1 cellular context compared by ENCODE assay signal in the genomic region with DNA sequence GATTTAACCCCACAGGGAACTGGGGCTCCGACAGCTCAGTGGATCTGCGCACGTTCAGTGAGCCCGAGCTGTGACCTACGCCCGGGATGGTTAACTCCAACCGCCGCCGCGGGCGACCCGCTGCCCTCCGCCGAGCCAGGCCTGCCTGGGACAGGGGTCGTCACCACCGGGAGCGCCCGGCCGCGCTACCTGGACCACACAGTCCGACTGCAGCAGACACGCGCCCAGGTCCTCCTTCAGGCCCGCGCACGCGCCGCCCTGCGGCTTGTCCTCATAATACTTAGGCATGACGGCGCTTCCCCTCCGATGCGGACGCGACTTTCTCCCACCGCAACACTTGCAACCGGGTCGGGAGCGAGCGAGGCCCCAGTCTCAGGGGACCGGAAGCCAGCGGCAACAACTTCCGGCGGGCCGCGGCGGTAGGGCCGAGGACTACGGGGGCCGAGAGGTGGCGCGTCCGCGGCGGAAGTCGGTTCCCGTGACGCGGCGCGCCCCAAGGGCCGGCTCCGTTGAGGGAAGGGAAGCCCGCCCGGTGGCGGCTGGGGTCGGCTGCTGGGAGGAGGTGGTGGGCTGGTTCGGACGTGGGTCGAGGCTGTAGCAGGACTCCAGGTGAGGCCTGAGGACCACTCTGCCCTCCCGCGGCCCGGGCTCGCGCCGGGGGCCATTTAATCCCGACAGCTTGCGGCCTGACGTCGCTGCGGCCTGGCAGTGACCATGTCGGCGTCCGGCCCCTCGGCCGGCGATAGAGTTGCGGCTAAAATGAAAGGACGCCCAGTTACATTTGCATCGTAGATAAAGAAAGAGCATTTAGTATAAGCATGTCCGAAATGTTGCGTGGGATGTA.
TF ChIP-seq lines count a peak whose summit lies in the region.

A gene with protein sequence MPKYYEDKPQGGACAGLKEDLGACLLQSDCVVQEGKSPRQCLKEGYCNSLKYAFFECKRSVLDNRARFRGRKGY (minus strand): TSS at position 395 of the 844 bp plus-strand sequence. CDS start 107 bp downstream, at position 288.
A gene with protein sequence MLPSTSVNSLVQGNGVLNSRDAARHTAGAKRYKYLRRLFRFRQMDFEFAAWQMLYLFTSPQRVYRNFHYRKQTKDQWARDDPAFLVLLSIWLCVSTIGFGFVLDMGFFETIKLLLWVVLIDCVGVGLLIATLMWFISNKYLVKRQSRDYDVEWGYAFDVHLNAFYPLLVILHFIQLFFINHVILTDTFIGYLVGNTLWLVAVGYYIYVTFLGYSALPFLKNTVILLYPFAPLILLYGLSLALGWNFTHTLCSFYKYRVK (plus strand): TSS at position 472 of the 844 bp plus-strand sequence. CDS start 1,171 bp downstream, outside the sequence.

TF ChIP-seq in HEK293, 187 proteins besides CTCF, POLR2A, EP300 and RAD21 (continued from another document and continues in another):
- TF ChIP-seq, protein P1, sequence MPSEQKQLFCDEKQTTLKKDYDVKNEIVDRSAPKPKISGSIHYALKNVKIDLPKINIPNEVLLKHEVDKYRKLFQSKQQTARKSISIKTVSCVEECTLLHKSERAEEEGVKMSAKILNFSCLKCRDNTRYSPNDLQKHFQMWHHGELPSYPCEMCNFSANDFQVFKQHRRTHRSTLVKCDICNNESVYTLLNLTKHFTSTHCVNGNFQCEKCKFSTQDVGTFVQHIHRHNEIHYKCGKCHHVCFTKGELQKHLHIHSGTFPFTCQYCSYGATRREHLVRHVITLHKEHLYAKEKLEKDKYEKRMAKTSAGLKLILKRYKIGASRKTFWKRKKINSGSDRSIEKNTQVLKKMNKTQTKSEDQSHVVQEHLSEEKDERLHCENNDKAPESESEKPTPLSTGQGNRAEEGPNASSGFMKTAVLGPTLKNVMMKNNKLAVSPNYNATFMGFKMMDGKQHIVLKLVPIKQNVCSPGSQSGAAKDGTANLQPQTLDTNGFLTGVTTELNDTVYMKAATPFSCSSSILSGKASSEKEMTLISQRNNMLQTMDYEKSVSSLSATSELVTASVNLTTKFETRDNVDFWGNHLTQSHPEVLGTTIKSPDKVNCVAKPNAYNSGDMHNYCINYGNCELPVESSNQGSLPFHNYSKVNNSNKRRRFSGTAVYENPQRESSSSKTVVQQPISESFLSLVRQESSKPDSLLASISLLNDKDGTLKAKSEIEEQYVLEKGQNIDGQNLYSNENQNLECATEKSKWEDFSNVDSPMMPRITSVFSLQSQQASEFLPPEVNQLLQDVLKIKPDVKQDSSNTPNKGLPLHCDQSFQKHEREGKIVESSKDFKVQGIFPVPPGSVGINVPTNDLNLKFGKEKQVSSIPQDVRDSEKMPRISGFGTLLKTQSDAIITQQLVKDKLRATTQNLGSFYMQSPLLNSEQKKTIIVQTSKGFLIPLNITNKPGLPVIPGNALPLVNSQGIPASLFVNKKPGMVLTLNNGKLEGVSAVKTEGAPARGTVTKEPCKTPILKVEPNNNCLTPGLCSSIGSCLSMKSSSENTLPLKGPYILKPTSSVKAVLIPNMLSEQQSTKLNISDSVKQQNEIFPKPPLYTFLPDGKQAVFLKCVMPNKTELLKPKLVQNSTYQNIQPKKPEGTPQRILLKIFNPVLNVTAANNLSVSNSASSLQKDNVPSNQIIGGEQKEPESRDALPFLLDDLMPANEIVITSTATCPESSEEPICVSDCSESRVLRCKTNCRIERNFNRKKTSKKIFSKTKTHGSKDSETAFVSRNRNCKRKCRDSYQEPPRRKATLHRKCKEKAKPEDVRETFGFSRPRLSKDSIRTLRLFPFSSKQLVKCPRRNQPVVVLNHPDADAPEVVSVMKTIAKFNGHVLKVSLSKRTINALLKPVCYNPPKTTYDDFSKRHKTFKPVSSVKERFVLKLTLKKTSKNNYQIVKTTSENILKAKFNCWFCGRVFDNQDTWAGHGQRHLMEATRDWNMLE (tag by site-specific recombination; conservative IDR thresholded peaks at IDR 0.05; ENCODE audit: low read depth): peak; percentile 74
- TF ChIP-seq, protein P2, sequence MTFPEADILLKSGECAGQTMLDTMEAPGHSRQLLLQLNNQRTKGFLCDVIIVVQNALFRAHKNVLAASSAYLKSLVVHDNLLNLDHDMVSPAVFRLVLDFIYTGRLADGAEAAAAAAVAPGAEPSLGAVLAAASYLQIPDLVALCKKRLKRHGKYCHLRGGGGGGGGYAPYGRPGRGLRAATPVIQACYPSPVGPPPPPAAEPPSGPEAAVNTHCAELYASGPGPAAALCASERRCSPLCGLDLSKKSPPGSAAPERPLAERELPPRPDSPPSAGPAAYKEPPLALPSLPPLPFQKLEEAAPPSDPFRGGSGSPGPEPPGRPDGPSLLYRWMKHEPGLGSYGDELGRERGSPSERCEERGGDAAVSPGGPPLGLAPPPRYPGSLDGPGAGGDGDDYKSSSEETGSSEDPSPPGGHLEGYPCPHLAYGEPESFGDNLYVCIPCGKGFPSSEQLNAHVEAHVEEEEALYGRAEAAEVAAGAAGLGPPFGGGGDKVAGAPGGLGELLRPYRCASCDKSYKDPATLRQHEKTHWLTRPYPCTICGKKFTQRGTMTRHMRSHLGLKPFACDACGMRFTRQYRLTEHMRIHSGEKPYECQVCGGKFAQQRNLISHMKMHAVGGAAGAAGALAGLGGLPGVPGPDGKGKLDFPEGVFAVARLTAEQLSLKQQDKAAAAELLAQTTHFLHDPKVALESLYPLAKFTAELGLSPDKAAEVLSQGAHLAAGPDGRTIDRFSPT (tag by site-specific recombination; IDR thresholded peaks at IDR 0.05): no peak
- TF ChIP-seq, protein P3, sequence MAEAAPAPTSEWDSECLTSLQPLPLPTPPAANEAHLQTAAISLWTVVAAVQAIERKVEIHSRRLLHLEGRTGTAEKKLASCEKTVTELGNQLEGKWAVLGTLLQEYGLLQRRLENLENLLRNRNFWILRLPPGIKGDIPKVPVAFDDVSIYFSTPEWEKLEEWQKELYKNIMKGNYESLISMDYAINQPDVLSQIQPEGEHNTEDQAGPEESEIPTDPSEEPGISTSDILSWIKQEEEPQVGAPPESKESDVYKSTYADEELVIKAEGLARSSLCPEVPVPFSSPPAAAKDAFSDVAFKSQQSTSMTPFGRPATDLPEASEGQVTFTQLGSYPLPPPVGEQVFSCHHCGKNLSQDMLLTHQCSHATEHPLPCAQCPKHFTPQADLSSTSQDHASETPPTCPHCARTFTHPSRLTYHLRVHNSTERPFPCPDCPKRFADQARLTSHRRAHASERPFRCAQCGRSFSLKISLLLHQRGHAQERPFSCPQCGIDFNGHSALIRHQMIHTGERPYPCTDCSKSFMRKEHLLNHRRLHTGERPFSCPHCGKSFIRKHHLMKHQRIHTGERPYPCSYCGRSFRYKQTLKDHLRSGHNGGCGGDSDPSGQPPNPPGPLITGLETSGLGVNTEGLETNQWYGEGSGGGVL (tag by site-specific recombination; IDR thresholded peaks at IDR 0.05): no peak
- TF ChIP-seq ZNF664 (tag by site-specific recombination; IDR thresholded peaks at IDR 0.05) (no peak), ZNF274 (IDR thresholded peaks at IDR 0.05; ENCODE audit: low read length) (no peak), ZNF274 (tag by site-specific recombination; IDR thresholded peaks at IDR 0.05; ENCODE audit: borderline replicate concordance) (no peak), ZNF561 (tag by site-specific recombination; IDR thresholded peaks at IDR 0.05; ENCODE audit: borderline replicate concordance) (0 out of 2 replicates have a peak, but pooled peaks have one; percentile 36), KLF8 (tag by site-specific recombination; IDR thresholded peaks at IDR 0.05) (peak; percentile 69; the same call in 1 of the 2 replicates), ZNF335 (tag by site-specific recombination; conservative IDR thresholded peaks at IDR 0.05) (peak; percentile 71), ZNF560 (tag by site-specific recombination; IDR thresholded peaks at IDR 0.05; ENCODE audit: borderline replicate concordance) (no peak), ZNF10 (tag by site-specific recombination; IDR thresholded peaks at IDR 0.05) (0 out of 2 replicates have a peak, but pooled peaks have one; percentile 32), ZBTB21 (tag by site-specific recombination; IDR thresholded peaks at IDR 0.05) (peak; percentile 58; the same call in 1 of the 2 replicates), ZNF132 (tag by site-specific recombination; IDR thresholded peaks at IDR 0.05; ENCODE audit: borderline replicate concordance) (no peak), ZBTB8A (tag by site-specific recombination; IDR thresholded peaks at IDR 0.05) (no peak), ZNF146 (tag by site-specific recombination; IDR thresholded peaks at IDR 0.05) (no peak), KLF9 (tag by site-specific recombination; IDR thresholded peaks at IDR 0.05; ENCODE audit: low read depth) (no peak), GLI4 (tag by site-specific recombination; IDR thresholded peaks at IDR 0.05) (0 out of 2 replicates have a peak, but pooled peaks have one; percentile 67), ZNF473 (tag by site-specific recombination; IDR thresholded peaks at IDR 0.05) (no peak), ZNF76 (tag by site-specific recombination; IDR thresholded peaks at IDR 0.05; ENCODE audit: borderline replicate concordance, low read depth) (peak; percentile 70; the same call in 1 of the 2 replicates), ZBTB20 (tag by site-specific recombination; IDR thresholded peaks at IDR 0.05) (peak; percentile 62; the same call in 1 of the 2 replicates), ZNF292 (tag by site-specific recombination; IDR thresholded peaks at IDR 0.05; ENCODE audit: borderline replicate concordance, low read depth) (no peak), ZNF155 (tag by site-specific recombination; IDR thresholded peaks at IDR 0.05) (no peak), SP3 (tag by site-specific recombination; IDR thresholded peaks at IDR 0.05) (peak; percentile 41), ZNF585B (tag by site-specific recombination; IDR thresholded peaks at IDR 0.05) (no peak), IKZF3 (tag by site-specific recombination; IDR thresholded peaks at IDR 0.05) (no peak), ZNF521 (tag by site-specific recombination; IDR thresholded peaks at IDR 0.05) (no peak), ZFP37 (tag by site-specific recombination; IDR thresholded peaks at IDR 0.05) (0 out of 2 replicates have a peak, but pooled peaks have one; percentile 20), ZNF548 (tag by site-specific recombination; IDR thresholded peaks at IDR 0.05) (no peak), KLF1 (tag by site-specific recombination; IDR thresholded peaks at IDR 0.05) (0 out of 2 replicates have a peak, but pooled peaks have one; percentile 11), ZNF37A (tag by site-specific recombination; IDR thresholded peaks at IDR 0.05) (no peak), FEZF1 (tag by site-specific recombination; IDR thresholded peaks at IDR 0.05) (no peak), ZNF791 (tag by site-specific recombination; IDR thresholded peaks at IDR 0.05) (no peak), ZNF248 (tag by site-specific recombination; IDR thresholded peaks at IDR 0.05) (no peak), ZNF394 (tag by site-specific recombination; IDR thresholded peaks at IDR 0.05; ENCODE audit: borderline replicate concordance) (0 out of 2 replicates have a peak, but pooled peaks have one; percentile 22), SP2 (tag by site-specific recombination; IDR thresholded peaks at IDR 0.05) (peak; percentile 82), SETDB1 (IDR thresholded peaks at IDR 0.05; ENCODE audit: insufficient read length, low read length) (no peak), ZFP3 (tag by site-specific recombination; IDR thresholded peaks at IDR 0.05; ENCODE audit: low read depth) (no peak), PRDM1 (tag by site-specific recombination; IDR thresholded peaks at IDR 0.05) (peak; percentile 44; the same call in 1 of the 2 replicates), ZNF658 (tag by site-specific recombination; IDR thresholded peaks at IDR 0.05) (no peak), ZNF423 (tag by site-specific recombination; IDR thresholded peaks at IDR 0.05) (0 out of 2 replicates have a peak, but pooled peaks have one; percentile 8), ZNF558 (tag by site-specific recombination; IDR thresholded peaks at IDR 0.05) (no peak)
- TF ChIP-seq, protein P4, sequence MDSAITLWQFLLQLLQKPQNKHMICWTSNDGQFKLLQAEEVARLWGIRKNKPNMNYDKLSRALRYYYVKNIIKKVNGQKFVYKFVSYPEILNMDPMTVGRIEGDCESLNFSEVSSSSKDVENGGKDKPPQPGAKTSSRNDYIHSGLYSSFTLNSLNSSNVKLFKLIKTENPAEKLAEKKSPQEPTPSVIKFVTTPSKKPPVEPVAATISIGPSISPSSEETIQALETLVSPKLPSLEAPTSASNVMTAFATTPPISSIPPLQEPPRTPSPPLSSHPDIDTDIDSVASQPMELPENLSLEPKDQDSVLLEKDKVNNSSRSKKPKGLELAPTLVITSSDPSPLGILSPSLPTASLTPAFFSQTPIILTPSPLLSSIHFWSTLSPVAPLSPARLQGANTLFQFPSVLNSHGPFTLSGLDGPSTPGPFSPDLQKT (IDR thresholded peaks at IDR 0.05; ENCODE audit: borderline replicate concordance, low read depth, low read length): peak; percentile 70; the same call in 1 of the 2 replicates
- TF ChIP-seq, protein P5, sequence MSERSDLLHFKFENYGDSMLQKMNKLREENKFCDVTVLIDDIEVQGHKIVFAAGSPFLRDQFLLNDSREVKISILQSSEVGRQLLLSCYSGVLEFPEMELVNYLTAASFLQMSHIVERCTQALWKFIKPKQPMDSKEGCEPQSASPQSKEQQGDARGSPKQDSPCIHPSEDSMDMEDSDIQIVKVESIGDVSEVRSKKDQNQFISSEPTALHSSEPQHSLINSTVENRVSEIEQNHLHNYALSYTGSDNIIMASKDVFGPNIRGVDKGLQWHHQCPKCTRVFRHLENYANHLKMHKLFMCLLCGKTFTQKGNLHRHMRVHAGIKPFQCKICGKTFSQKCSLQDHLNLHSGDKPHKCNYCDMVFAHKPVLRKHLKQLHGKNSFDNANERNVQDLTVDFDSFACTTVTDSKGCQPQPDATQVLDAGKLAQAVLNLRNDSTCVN (tag by site-specific recombination; optimal IDR thresholded peaks at IDR 0.05): peak; percentile 97
- TF ChIP-seq, protein P6, sequence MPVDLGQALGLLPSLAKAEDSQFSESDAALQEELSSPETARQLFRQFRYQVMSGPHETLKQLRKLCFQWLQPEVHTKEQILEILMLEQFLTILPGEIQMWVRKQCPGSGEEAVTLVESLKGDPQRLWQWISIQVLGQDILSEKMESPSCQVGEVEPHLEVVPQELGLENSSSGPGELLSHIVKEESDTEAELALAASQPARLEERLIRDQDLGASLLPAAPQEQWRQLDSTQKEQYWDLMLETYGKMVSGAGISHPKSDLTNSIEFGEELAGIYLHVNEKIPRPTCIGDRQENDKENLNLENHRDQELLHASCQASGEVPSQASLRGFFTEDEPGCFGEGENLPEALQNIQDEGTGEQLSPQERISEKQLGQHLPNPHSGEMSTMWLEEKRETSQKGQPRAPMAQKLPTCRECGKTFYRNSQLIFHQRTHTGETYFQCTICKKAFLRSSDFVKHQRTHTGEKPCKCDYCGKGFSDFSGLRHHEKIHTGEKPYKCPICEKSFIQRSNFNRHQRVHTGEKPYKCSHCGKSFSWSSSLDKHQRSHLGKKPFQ (tag by site-specific recombination; IDR thresholded peaks at IDR 0.05): no peak; the same call in 1 of the 2 replicates
- TF ChIP-seq, protein P7, sequence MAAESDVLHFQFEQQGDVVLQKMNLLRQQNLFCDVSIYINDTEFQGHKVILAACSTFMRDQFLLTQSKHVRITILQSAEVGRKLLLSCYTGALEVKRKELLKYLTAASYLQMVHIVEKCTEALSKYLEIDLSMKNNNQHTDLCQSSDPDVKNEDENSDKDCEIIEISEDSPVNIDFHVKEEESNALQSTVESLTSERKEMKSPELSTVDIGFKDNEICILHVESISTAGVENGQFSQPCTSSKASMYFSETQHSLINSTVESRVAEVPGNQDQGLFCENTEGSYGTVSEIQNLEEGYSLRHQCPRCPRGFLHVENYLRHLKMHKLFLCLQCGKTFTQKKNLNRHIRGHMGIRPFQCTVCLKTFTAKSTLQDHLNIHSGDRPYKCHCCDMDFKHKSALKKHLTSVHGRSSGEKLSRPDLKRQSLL (tag by site-specific recombination; IDR thresholded peaks at IDR 0.05): no peak
